8 cellular contexts compared by ENCODE assay signal in genomic region chr17:77246110-77247047, GRCh38.
DNase-seq lines count a peak whose midpoint lies in the region; ATAC-seq, FAIRE-seq and TF ChIP-seq lines count a peak whose summit lies in the region.

No MANE protein-coding gene starts in this region.

- TF ChIP-seq POLR2A in HepG2 (IDR thresholded peaks at IDR 0.05; ENCODE audit: insufficient read depth in 1 of 2, low read depth in 2 of 2, low read length in 2 of 2) (no peak), upper lobe of left lung (IDR thresholded peaks at IDR 0.05) (no peak)

- H3K27me3 Mint-ChIP-seq in activated T-helper 17 cell treated with anti-CD3 and anti-CD28 coated beads, Interleukin-2, amount 50 U/mL, for 72 hours, result peaks cover 19% of the 10 kb centered on the region

- TF ChIP-seq EP300 in HepG2 (IDR thresholded peaks at IDR 0.05; ENCODE audit: low read depth in 2 of 2, low read length in 2 of 2) (no peak), HepG2 (CRISPR knock-in tag; IDR thresholded peaks at IDR 0.05; ENCODE audit: borderline replicate concordance) (no peak), upper lobe of left lung (IDR thresholded peaks at IDR 0.05) (no peak)

- no peaks in the 10 kb centered on the region for H3K36me3 Mint-ChIP-seq in activated T-helper 17 cell treated with anti-CD3 and anti-CD28 coated beads, Interleukin-2, amount 50 U/mL, for 72 hours (ENCODE audit: low read depth)

- H3K9me3 ChIP-seq in HAP-1 (no peaks in the 10 kb centered on the region), HepG2 (ENCODE audit: low read length) (no peaks in the 10 kb centered on the region), upper lobe of left lung (no peaks in the 10 kb centered on the region)

- H3K4me2 ChIP-seq in HepG2 (ENCODE audit: low read depth, low read length), result peak overlapping the region; percentile 95

- peak overlapping the region; percentile 47; the same call in 1 of the 2 replicates for H3K9ac ChIP-seq in HepG2 (ENCODE audit: insufficient read depth, low read depth, low read length)

- TF ChIP-seq CTCF in BJ (IDR thresholded peaks at IDR 0.05; ENCODE audit: insufficient read depth, low read depth, low read length) (no peak), HepG2 (CRISPR knock-in tag; IDR thresholded peaks at IDR 0.05) (no peak), upper lobe of left lung (IDR thresholded peaks at IDR 0.05) (no peak)

- H3K36me3 ChIP-seq in BJ (ENCODE audit: control insufficient read depth, insufficient read depth, low read length) (no peaks in the 10 kb centered on the region), HAP-1 (replicated peaks) (no peaks in the 10 kb centered on the region), HepG2 (replicated peaks in 1 of 2; ENCODE audit: control insufficient read depth in 1 of 2, insufficient read depth in 2 of 2, low read length in 2 of 2) (no peaks in the 10 kb centered on the region), upper lobe of left lung (no peaks in the 10 kb centered on the region)

- POLR2A ChIA-PET in BJ (lab: Charles Lee) (no interaction called here), HepG2 (lab: Yijun Ruan, JAX) (no interaction called here)

- H3K4me1 ChIP-seq in HAP-1 (peaks cover 9% of the 10 kb centered on the region), HepG2 (ENCODE audit: insufficient read depth, low read length) (peaks cover 26% of the 10 kb centered on the region), upper lobe of left lung (peaks cover 10 to 14% (median 13%) of the 10 kb centered on the region in 4 donors)

- no peaks in the 10 kb centered on the region for H4K20me1 ChIP-seq in HepG2 (ENCODE audit: insufficient read depth, low read length)

- no peak for FAIRE-seq in HepG2 (lab: Jason Lieb, UNC)

- no peak overlapping the region for H3K27ac Mint-ChIP-seq in activated T-helper 17 cell treated with anti-CD3 and anti-CD28 coated beads, Interleukin-2, amount 50 U/mL, for 72 hours

- H3K27me3 ChIP-seq in BJ (ENCODE audit: control insufficient read depth, insufficient read depth, low read length) (no peaks in the 10 kb centered on the region), HAP-1 (ENCODE audit: low read depth) (peaks cover 7% of the 10 kb centered on the region), HepG2 (ENCODE audit: control insufficient read depth in 1 of 2, insufficient read depth in 2 of 2, low read length in 2 of 2) (peaks cover 18 to 59% of the 10 kb centered on the region in 2 experiments), upper lobe of left lung (no peaks in the 10 kb centered on the region)

- no peak overlapping the region for H2AFZ ChIP-seq in HepG2 (ENCODE audit: low read length)

- intact Hi-C loops in HepG2 (cut with micrococcal nuclease; ENCODE audit: unreplicated experiment), result loop anchor here (1.0 to 5.0 kb wide), 2 partner anchors 39 to 160 kb away; no protein-coding TSS in a partner anchor

- H3K27ac ChIP-seq in HepG2 (ENCODE audit: extremely low read length, insufficient read depth, low read length) (no peak overlapping the region), upper lobe of left lung (peak overlapping the region in 2 of 4 donors; percentile 64 to 75)

- H3K9me3 Mint-ChIP-seq in activated T-helper 17 cell treated with anti-CD3 and anti-CD28 coated beads, Interleukin-2, amount 50 U/mL, for 72 hours, result no peaks in the 10 kb centered on the region

- peak overlapping the region; percentile 37 for H3K4me3 Mint-ChIP-seq in activated T-helper 17 cell treated with anti-CD3 and anti-CD28 coated beads, Interleukin-2, amount 50 U/mL, for 72 hours

- no peak for ATAC-seq in activated T-helper 17 cell treated with anti-CD3 and anti-CD28 coated beads, Interleukin-2, amount 50 U/mL, for 72 hours (replicated peaks)
- ATAC-seq in HepG2 (peak; percentile 11), upper lobe of left lung (ENCODE audit: low FRiP score in 2 of 2) (peak in 1 of 2 donors; percentile 2)

- BruUV-seq in HepG2 (replicated peaks; lab: Mats Ljungman, UMichigan), result no TSS peak

- CTCF ChIA-PET in BJ (lab: Yijun Ruan, JAX), result interaction anchor here (1.0 to 11.5 kb wide), 2 partner anchors 158 to 167 kb away, joined by 3 to 89 read pairs; no protein-coding TSS in a partner anchor
- CTCF ChIA-PET in HepG2 (lab: Yijun Ruan, JAX; ENCODE audit: low intra/inter-chr PET ratio, low total read pairs), result interaction anchor here (1.2 to 3.2 kb wide), 3 partner anchors 32 to 378 kb away, joined by 3 to 73 read pairs (median 9); partner anchors contain the start of gene MGAT5B

- DNase-seq in BJ (ENCODE audit: low read depth) (no peak), HAP-1 (ENCODE audit: low spot score in 2 of 2) (no peak), HepG2 (ENCODE audit: low spot score) (no peak), upper lobe of left lung (no peak), NCI-H2227 treated with DMSO at 0.1 percent for 48 hours (lab: John Stamatoyannopoulos, UW) (no peak), GF-D8 (lab: John Stamatoyannopoulos, UW) (no peak), COR-L47 (lab: John Stamatoyannopoulos, UW) (no peak)

- whole genome bisulfite sequencing in HepG2 (ENCODE audit: low lambda C conversion rate), result 67% methylated on average over 11 of the region's 34 CpGs
- 37 to 64% methylated on average over 12 to 23 of the region's 34 CpGs for WGBS in upper lobe of left lung, 2 donors

- TF ChIP-seq RAD21 in HepG2 (CRISPR knock-in tag; IDR thresholded peaks at IDR 0.05), result no peak

- peak overlapping the region; percentile 64 for H3K4me3 ChIP-seq in BJ (ENCODE audit: low read depth, low read length)
- peak overlapping the region; percentile 30 for H3K4me3 ChIP-seq in HAP-1
- H3K4me3 ChIP-seq in HepG2 (replicated peaks in 1 of 3; ENCODE audit: insufficient read depth in 1 of 3, low read depth in 2 of 3, low read length in 3 of 3), result peak overlapping the region; percentile 54 to 81 (median 59); a peak in 5 of 6 replicates
- peak overlapping the region; percentile 36 to 65 (median 50) for H3K4me3 ChIP-seq in upper lobe of left lung

- no peaks in the 10 kb centered on the region for H3K79me2 ChIP-seq in HepG2 (ENCODE audit: insufficient read depth, low read length)

- H3K4me1 Mint-ChIP-seq in activated T-helper 17 cell treated with anti-CD3 and anti-CD28 coated beads, Interleukin-2, amount 50 U/mL, for 72 hours, result peaks cover 7% of the 10 kb centered on the region

- in situ Hi-C loops in HAP-1 (cut with MboI; ENCODE audit: low sequenced_read_pairs), result loop anchor here (5.0 kb wide), 1 partner anchor 159 kb away; no protein-coding TSS in a partner anchor
- in situ Hi-C loops in HepG2 (cut with HindIII; ENCODE audit: extremely low pct_ligation_motif_present, low pct_unique_long_range_greater_than_20kb), result loop anchor here (5.0 to 25.0 kb wide), 2 partner anchors 159 to 384 kb away; partner anchors contain the start of gene MGAT5B

TF ChIP-seq in HepG2, 621 proteins besides CTCF, POLR2A, EP300 and RAD21 (continues in another document):
- TF ChIP-seq RFXAP (CRISPR knock-in tag; IDR thresholded peaks at IDR 0.05; ENCODE audit: borderline replicate concordance) (0 out of 2 replicates have a peak, but pooled peaks have one; percentile 1), ZNF280B (CRISPR knock-in tag; IDR thresholded peaks at IDR 0.05; ENCODE audit: borderline replicate concordance) (peak; percentile 10; the same call in 1 of the 2 replicates), THAP11 (CRISPR knock-in tag; IDR thresholded peaks at IDR 0.05) (no peak), BCL6 (CRISPR knock-in tag; IDR thresholded peaks at IDR 0.05) (no peak), ZNF432 (CRISPR knock-in tag; IDR thresholded peaks at IDR 0.05; ENCODE audit: borderline replicate concordance) (peak; percentile 27; the same call in 1 of the 2 replicates), FOXP4 (CRISPR knock-in tag; IDR thresholded peaks at IDR 0.05) (no peak), SRSF1 (optimal IDR thresholded peaks at IDR 0.05; ENCODE audit: low read depth, low read length) (no peak), HNRNPLL (IDR thresholded peaks at IDR 0.05; ENCODE audit: low read depth, low read length, poor library complexity, severe bottlenecking) (no peak), PLSCR1 (CRISPR knock-in tag; IDR thresholded peaks at IDR 0.05; ENCODE audit: borderline replicate concordance) (peak; percentile 71; the same call in 1 of the 2 replicates), ZNF598 (CRISPR knock-in tag; IDR thresholded peaks at IDR 0.05; ENCODE audit: borderline replicate concordance) (peak; percentile 15; the same call in 1 of the 2 replicates), ZNF253 (CRISPR knock-in tag; IDR thresholded peaks at IDR 0.05; ENCODE audit: borderline replicate concordance) (no peak), FLYWCH1 (CRISPR knock-in tag; IDR thresholded peaks at IDR 0.05) (no peak), IRF2 (CRISPR knock-in tag; IDR thresholded peaks at IDR 0.05) (no peak)
